Comparison of ENCODE assay signal across 23 cellular contexts in genomic region chr2:224034027-224034426, GRCh38.
"Had no signal": no experiment of that assay in that cellular context is flagged by ENCODE, and none has a peak within 500 bp of the region (broad histone marks: within the 10 kb centered on the region; RNA-seq: fewer than 3 reads in every experiment).

No MANE protein-coding gene starts in this region.

- H3K9me3 Mint-ChIP-seq: natural killer cell treated with Interleukin-12 subunit alpha and Interleukin-12 subunit beta and Interleukin-15 and Interleukin-18, amount 100 ng/mL, for 72 hours; T-cell; T-helper 2 cell treated with Interferon-gamma antibody and Interleukin-4, amounts not matched to agents 5 μg/mL and 100 μg/mL, for 36 hours had no signal

- H3K4me3 ChIP-seq: cardiac muscle cell, esophagus muscularis mucosa, heart left ventricle, pancreas, psoas muscle, right atrium auricular region, thyroid gland, upper lobe of right lung had no signal

- H3K4me1 ChIP-seq: right atrium auricular region, thyroid gland had no signal

- FAIRE-seq: islet of Langerhans, pancreas had no signal

- H3K9me3 ChIP-seq: esophagus muscularis mucosa, heart left ventricle, pancreas, psoas muscle, right atrium auricular region, thyroid gland, upper lobe of right lung had no signal

- H3K27me3 ChIP-seq: cardiac muscle cell, right atrium auricular region, thyroid gland had no signal

- H3K27ac Mint-ChIP-seq: activated naive CD8-positive, alpha-beta T cell; natural killer cell treated with Interleukin-12 subunit alpha and Interleukin-12 subunit beta and Interleukin-15 and Interleukin-18, amount 100 ng/mL, for 72 hours; T-cell; T-helper 2 cell treated with Interferon-gamma antibody and Interleukin-4, amounts not matched to agents 5 μg/mL and 100 μg/mL, for 36 hours had no signal

- H3K36me3 Mint-ChIP-seq: natural killer cell treated with Interleukin-12 subunit alpha and Interleukin-12 subunit beta and Interleukin-15 and Interleukin-18, amount 100 ng/mL, for 72 hours; T-cell had no signal

- H3K36me3 ChIP-seq: cardiac muscle cell, esophagus muscularis mucosa, pancreas, right atrium auricular region, thyroid gland, upper lobe of right lung had no signal

- H3K27ac ChIP-seq: cardiac muscle cell, esophagus muscularis mucosa, heart left ventricle, pancreas, psoas muscle, right atrium auricular region, thyroid gland, upper lobe of right lung, VCaP had no signal

- H3K4me3 Mint-ChIP-seq: natural killer cell treated with Interleukin-12 subunit alpha and Interleukin-12 subunit beta and Interleukin-15 and Interleukin-18, amount 100 ng/mL, for 72 hours; T-helper 2 cell treated with Interferon-gamma antibody and Interleukin-4, amounts not matched to agents 5 μg/mL and 100 μg/mL, for 36 hours had no signal

- DNase-seq: activated CD4-positive, CD25-positive, alpha-beta regulatory T cell treated with anti-CD3 and anti-CD28 coated beads, Interleukin-2, amount 50 U/mL, for 72 hours; activated gamma-delta T cell treated with Interleukin-2 at 50 U/mL for 16 hours; activated T-cell treated with anti-CD3 and anti-CD28 coated beads, Interleukin-2, amount 50 U/mL, for 1 hour; amniotic stem cell; cortex of kidney; effector CD8-positive, alpha-beta T cell; heart left ventricle; pancreas; psoas muscle; stimulated activated CD4-positive, alpha-beta T cell treated with anti-CD3 and anti-CD28 coated beads, Interleukin-12 subunit alpha, Interleukin-12 subunit beta, amount 100 ng/mL, for 4 hours; stimulated activated CD4-positive, alpha-beta T cell treated with anti-CD3 and anti-CD28 coated beads, Interleukin-4, amount 100 ng/mL, for 4 hours; stimulated activated naive CD8-positive, alpha-beta T cell treated with anti-CD3 and anti-CD28 coated beads, Interleukin-15, Interleukin-2, amounts not matched to agents 100 U/mL and 50 U/mL, for 24 hours; T-cell; thyroid gland; upper lobe of right lung had no signal
